21 cellular contexts compared by ENCODE assay signal in genomic region chr3:124163689-124164088, GRCh38.
DNase-seq lines count a peak whose midpoint lies in the region; ATAC-seq and TF ChIP-seq lines count a peak whose summit lies in the region.
"Had no signal": no experiment of that assay in that cellular context is flagged by ENCODE, and none has a peak within 500 bp of the region (broad histone marks: within the 10 kb centered on the region; RNA-seq: fewer than 3 reads in every experiment).

No MANE protein-coding gene starts in this region.

- H2BK15ac ChIP-seq in mesendoderm (replicated peaks; ENCODE audit: low read depth), result no peak overlapping the region

- H3K36me3 Mint-ChIP-seq in HFFc6 (ENCODE audit: low read depth), result no peaks in the 10 kb centered on the region
- H3K36me3 Mint-ChIP-seq: CD14-positive monocyte; CD8-positive, alpha-beta memory T cell had no signal

- no peak overlapping the region for H3K9ac ChIP-seq in mesendoderm (ENCODE audit: low read length)
- H3K9ac ChIP-seq: BLaER1 treated with 17β-estradiol and CSF1 and Interleukin-3, amounts not matched to agents 10 nM and 100 nM had no signal

- H3K4me3 ChIP-seq in right lobe of liver, result no peak overlapping the region
- no peak overlapping the region for H3K4me3 ChIP-seq in mesendoderm (ENCODE audit: low read length)
- H3K4me3 ChIP-seq: BLaER1 treated with 17β-estradiol and CSF1 and Interleukin-3, amounts not matched to agents 10 nM and 100 nM; GM23338 had no signal

- H3K4me2 ChIP-seq in mesendoderm (ENCODE audit: low read length), result no peak overlapping the region
- H3K4me2 ChIP-seq: BLaER1 treated with 17β-estradiol and CSF1 and Interleukin-3, amounts not matched to agents 10 nM and 100 nM; GM23338 had no signal

- no peaks in the 10 kb centered on the region for H3K36me3 ChIP-seq in right lobe of liver
- no peaks in the 10 kb centered on the region for H3K36me3 ChIP-seq in mesendoderm (ENCODE audit: control insufficient read depth, insufficient read depth, low read length)
- H3K36me3 ChIP-seq: BLaER1 treated with 17β-estradiol and CSF1 and Interleukin-3, amounts not matched to agents 10 nM and 100 nM had no signal

- H2BK120ac ChIP-seq in mesendoderm (ENCODE audit: low read depth, low read length), result no peak overlapping the region

- intact Hi-C loops in right lobe of liver (cut with DNase I), result no loop called here

- no peaks in the 10 kb centered on the region for H3K9me3 Mint-ChIP-seq in HFFc6
- H3K9me3 Mint-ChIP-seq: CD4-positive, alpha-beta T cell; GM23338; H9 had no signal

- no peak overlapping the region for H3K27ac ChIP-seq in right lobe of liver
- no peak overlapping the region for H3K27ac ChIP-seq in mesendoderm (ENCODE audit: low read depth, low read length)
- H3K27ac ChIP-seq: 22Rv1; BLaER1 treated with 17β-estradiol and CSF1 and Interleukin-3, amounts not matched to agents 10 nM and 100 nM had no signal

- H3K79me1 ChIP-seq in mesendoderm (ENCODE audit: low read length), result no peaks in the 10 kb centered on the region

- H3K23ac ChIP-seq in mesendoderm (ENCODE audit: low read length), result no peak overlapping the region

- H2BK5ac ChIP-seq in mesendoderm (ENCODE audit: low read length), result no peak overlapping the region

- peaks cover 26% of the 10 kb centered on the region for H3K27me3 Mint-ChIP-seq in HFFc6 (ENCODE audit: insufficient read depth)
- H3K27me3 Mint-ChIP-seq: CD4-positive, alpha-beta T cell had no signal

- H3K27me3 ChIP-seq in right lobe of liver, result no peaks in the 10 kb centered on the region
- no peaks in the 10 kb centered on the region for H3K27me3 ChIP-seq in mesendoderm (ENCODE audit: insufficient read depth, low read length, poor library complexity)
- H3K27me3 ChIP-seq: BE2C; BLaER1 treated with 17β-estradiol and CSF1 and Interleukin-3, amounts not matched to agents 10 nM and 100 nM had no signal

- no peaks in the 10 kb centered on the region for H3K79me2 ChIP-seq in mesendoderm (ENCODE audit: control insufficient read depth, insufficient read depth, low read length)

- H3K4me1 ChIP-seq in right lobe of liver, result peaks cover 0 to 17% (median 0%) of the 10 kb centered on the region in 4 donors
- H3K4me1 ChIP-seq in mesendoderm (ENCODE audit: control insufficient read depth, low read depth, low read length), result peaks cover 2% of the 10 kb centered on the region
- H3K4me1 ChIP-seq: BLaER1 treated with 17β-estradiol and CSF1 and Interleukin-3, amounts not matched to agents 10 nM and 100 nM had no signal

- no peak overlapping the region for H3K4ac ChIP-seq in mesendoderm (ENCODE audit: low read depth, low read length)

- peak; percentile 97 for ATAC-seq in left lobe of liver
- ATAC-seq in right lobe of liver, result peak; percentile 90 to 98 (median 96)
- ATAC-seq in HG03196 (IDR thresholded peaks at IDR 0.05; ENCODE audit: unreplicated experiment), result no peak
- ATAC-seq: GM23338, HCT116 had no signal

- no peak overlapping the region for H3K4me3 Mint-ChIP-seq in HFFc6
- H3K4me3 Mint-ChIP-seq: CD14-positive monocyte; CD4-positive, alpha-beta T cell; CD8-positive, alpha-beta memory T cell; GM23338; H9 had no signal

- no peaks in the 10 kb centered on the region for H3K9me3 ChIP-seq in right lobe of liver
- H3K9me3 ChIP-seq: BE2C; BLaER1 treated with 17β-estradiol and CSF1 and Interleukin-3, amounts not matched to agents 10 nM and 100 nM had no signal

- no peak overlapping the region for H4K5ac ChIP-seq in mesendoderm (ENCODE audit: low read length)

- H3K56ac ChIP-seq in mesendoderm (ENCODE audit: low read length), result no peak overlapping the region

- no peaks in the 10 kb centered on the region for H3K4me1 Mint-ChIP-seq in HFFc6 (ENCODE audit: low read depth)
- H3K4me1 Mint-ChIP-seq: CD14-positive monocyte; CD8-positive, alpha-beta memory T cell had no signal

- peak; percentile 29 for DNase-seq in DMS53 (lab: John Stamatoyannopoulos, UW)
- DNase-seq in DMS53 treated with DMSO at 0.1 percent for 48 hours (lab: John Stamatoyannopoulos, UW; ENCODE audit: unreplicated experiment), result no peak
- peak; percentile 57 for DNase-seq in NCI-H69 (lab: John Stamatoyannopoulos, UW)
- peak; percentile 78 for DNase-seq in left lobe of liver (ENCODE audit: low spot score)
- DNase-seq in right lobe of liver, result peak; percentile 54 to 82 (median 67)
- DNase-seq in HFFc6, result no peak
- DNase-seq in mesendoderm, result no peak
- DNase-seq: ACHN; AML-193; BE2C; CD4-positive, alpha-beta T cell; CD8-positive, alpha-beta memory T cell; DMS 273 treated with DMSO at 0.1 percent for 48 hours; DND-41; H9 had no signal

- no peak overlapping the region for H3K18ac ChIP-seq in mesendoderm (ENCODE audit: low read length)

- TF ChIP-seq CTCF in right lobe of liver (IDR thresholded peaks at IDR 0.05), result no peak
- TF ChIP-seq CTCF in HFFc6 (IDR thresholded peaks at IDR 0.05), result no peak

- no peak overlapping the region for H2AK5ac ChIP-seq in mesendoderm (ENCODE audit: low read length)

- no peak for TF ChIP-seq POLR2A in right lobe of liver (IDR thresholded peaks at IDR 0.05)

- H4K8ac ChIP-seq in mesendoderm (ENCODE audit: low read depth, low read length), result no peak overlapping the region

- no peak overlapping the region for H3K27ac Mint-ChIP-seq in HFFc6
- H3K27ac Mint-ChIP-seq: CD14-positive monocyte; CD4-positive, alpha-beta T cell; CD8-positive, alpha-beta memory T cell; GM23338 had no signal

Comparison
In these comparisons a context has a peak if more than half of its experiments do, and no peak if none do; other contexts are left out.
1. DNase-seq: peak in DMS53 (single experiment), NCI-H69 (single experiment), left lobe of liver (single experiment) and right lobe of liver (3 of 3); none in DMS53 treated with DMSO at 0.1 percent for 48 hours (single experiment), HFFc6 (single experiment) and mesendoderm (single experiment).